ENCODE assay signal across 8 cellular contexts in the genomic region with DNA sequence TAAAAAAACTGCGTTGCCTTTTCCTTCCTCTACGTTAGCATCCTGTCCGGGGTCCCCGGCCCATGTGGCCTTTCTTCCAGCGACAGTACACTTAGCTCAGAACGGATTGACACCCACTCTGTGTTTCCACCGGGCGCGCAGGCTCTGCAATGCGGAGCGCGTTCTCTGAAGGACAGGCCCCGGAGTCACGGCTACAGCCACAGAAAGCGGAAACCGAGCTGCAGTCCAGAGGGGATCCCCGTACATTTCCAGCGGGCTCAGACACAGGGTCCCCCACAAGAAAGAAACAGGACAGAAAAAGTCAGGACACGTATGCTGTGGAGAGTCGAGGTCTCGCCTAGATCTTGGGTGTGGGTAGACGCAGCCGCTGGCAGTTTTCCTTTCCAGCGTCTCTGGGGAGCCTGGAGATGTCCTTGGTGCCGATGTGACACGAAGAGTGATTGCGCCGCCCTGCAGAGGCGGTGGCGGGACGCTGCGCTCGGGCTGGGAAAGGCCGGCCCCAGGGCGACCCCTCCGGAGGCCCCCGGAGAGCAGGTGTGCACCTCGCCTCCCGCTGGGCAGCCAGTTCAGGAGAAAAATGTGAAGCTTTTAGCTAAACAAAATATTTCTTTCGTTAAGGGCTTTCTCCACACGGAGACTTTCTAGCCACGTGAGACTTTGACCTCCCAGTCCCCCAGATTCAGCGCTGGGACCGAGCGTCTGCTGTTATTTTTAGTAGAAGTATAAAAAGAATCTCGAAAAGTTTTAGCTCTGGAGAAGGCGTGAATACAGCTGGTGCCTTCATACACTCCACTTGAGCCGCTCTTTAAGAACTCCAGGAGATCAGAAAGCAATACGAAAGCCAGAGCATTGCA. TPM values are rescaled to one million over a fixed set of nuclear protein-coding genes. Genes with fewer than 3 reads are reported as not detected.
DNase-seq lines count a peak whose midpoint lies in the region; ATAC-seq and TF ChIP-seq lines count a peak whose summit lies in the region.

No MANE protein-coding gene starts in this region.

- H3K27me3 Mint-ChIP-seq in CD4-positive, CD25-positive, alpha-beta regulatory T cell: no peaks in the 10 kb centered on the region
- H3K27me3 Mint-ChIP-seq in MCF 10A (ENCODE audit: insufficient read depth, unreplicated experiment): peaks cover 15% of the 10 kb centered on the region

- H4K20me1 ChIP-seq in PC-3 (ENCODE audit: low read length): no peaks in the 10 kb centered on the region

- H3K9me3 ChIP-seq in CD4-positive, CD25-positive, alpha-beta regulatory T cell (ENCODE audit: control insufficient read depth in 2 of 2, low read length in 2 of 2): no peaks in the 10 kb centered on the region
- H3K9me3 ChIP-seq in NT2/D1 (ENCODE audit: insufficient read depth, low read length) (no peaks in the 10 kb centered on the region), PC-3 (ENCODE audit: low read length) (no peaks in the 10 kb centered on the region)

- no peak overlapping the region for H2AFZ ChIP-seq in PC-3 (ENCODE audit: low read length)

- peaks cover 25% of the 10 kb centered on the region for H3K36me3 Mint-ChIP-seq in CD4-positive, CD25-positive, alpha-beta regulatory T cell
- peaks cover 5% of the 10 kb centered on the region for H3K36me3 Mint-ChIP-seq in MCF 10A (ENCODE audit: insufficient read depth, unreplicated experiment)

- H3K9ac ChIP-seq in NT2/D1 (ENCODE audit: insufficient read length, low read depth) (peak overlapping the region; percentile 84), PC-3 (ENCODE audit: low read length) (no peak overlapping the region)

- peaks cover 26% of the 10 kb centered on the region for H3K4me1 ChIP-seq in CD4-positive, CD25-positive, alpha-beta regulatory T cell (ENCODE audit: control insufficient read depth, insufficient read depth, low read length, poor library complexity, severe bottlenecking)
- H3K4me1 ChIP-seq in NT2/D1 (ENCODE audit: insufficient read depth, insufficient read length) (no peaks in the 10 kb centered on the region), PC-3 (ENCODE audit: insufficient read depth, low read length) (peaks cover 21% of the 10 kb centered on the region; the same call in 1 of the 2 replicates)

- BruUV-seq in MCF 10A (replicated peaks; lab: Mats Ljungman, UMichigan): no TSS peak
- no TSS peak for BruUV-seq in PC-3 (replicated peaks; lab: Mats Ljungman, UMichigan)

- DNase-seq in CD4-positive, CD25-positive, alpha-beta regulatory T cell: peak in 2 of 3 donors; percentile 26 to 38
- DNase-seq in GM20000 (ENCODE audit: low spot score): peak; percentile 83
- DNase-seq in NT2/D1 (ENCODE audit: low read depth, low spot score): no peak
- DNase-seq in MCF 10A (ENCODE audit: unreplicated experiment): no peak
- DNase-seq in stimulated activated CD8-positive, alpha-beta memory T cell treated with anti-CD3 and anti-CD28 coated beads, Interleukin-12 subunit alpha, Interleukin-12 subunit beta, amount 100 ng/mL, for 1 hour (ENCODE audit: low read depth): peak; percentile 4
- DNase-seq in UCSD-AML1 (lab: John Stamatoyannopoulos, UW; ENCODE audit: unreplicated experiment): no peak
- no peak for DNase-seq in PC-3

- CTCF ChIA-PET in MCF 10A (lab: Yijun Ruan, JAX) (interaction anchor here (0.6 to 1.1 kb wide), 5 partner anchors 17 to 494 kb away, joined by 3 read pairs; no protein-coding TSS in a partner anchor), PC-3 (lab: Charles Lee) (interaction anchor here (1.6 kb wide), 1 partner anchor 56 kb away, joined by 14 read pairs; no protein-coding TSS in a partner anchor)

- H3F3A ChIP-seq in PC-3 (ENCODE audit: low read length, unreplicated experiment): no peaks in the 10 kb centered on the region

- POLR2A ChIA-PET in MCF 10A (lab: Yijun Ruan, JAX): interaction anchor here (0.7 kb wide), 1 partner anchor 57 kb away, joined by 3 read pairs; no protein-coding TSS in a partner anchor
- POLR2A ChIA-PET in PC-3 (lab: Charles Lee; ENCODE audit: unreplicated experiment): no interaction called here

- peak; percentile 15 for TF ChIP-seq CTCF in GM20000 (IDR thresholded peaks at IDR 0.05; ENCODE audit: extremely low read depth, missing control alignments)
- no peak for TF ChIP-seq CTCF in MCF 10A (IDR thresholded peaks at IDR 0.05; ENCODE audit: unreplicated experiment)
- TF ChIP-seq CTCF in PC-3 (conservative IDR thresholded peaks at IDR 0.05; ENCODE audit: low read depth, low read length): no peak

- no peak overlapping the region for H3K4me2 ChIP-seq in PC-3 (ENCODE audit: low read length)

- peak; percentile 13 to 26 for ATAC-seq in CD4-positive, CD25-positive, alpha-beta regulatory T cell (ENCODE audit: low read depth in 2 of 2)
- no peak for ATAC-seq in PC-3

- no peaks in the 10 kb centered on the region for H3K9me2 ChIP-seq in PC-3 (replicated peaks; ENCODE audit: low read length)

- H3K27ac ChIP-seq in CD4-positive, CD25-positive, alpha-beta regulatory T cell (ENCODE audit: insufficient read depth, low read length, poor library complexity, severe bottlenecking): no peak overlapping the region
- H3K27ac ChIP-seq in layer of hippocampus (ENCODE audit: low read depth, low read length) (peak overlapping the region; percentile 77), PC-3 (ENCODE audit: low read length) (no peak overlapping the region)

- H3K9me3 Mint-ChIP-seq in CD4-positive, CD25-positive, alpha-beta regulatory T cell: no peaks in the 10 kb centered on the region
- no peaks in the 10 kb centered on the region for H3K9me3 Mint-ChIP-seq in MCF 10A (ENCODE audit: unreplicated experiment)

- H3K27ac Mint-ChIP-seq in CD4-positive, CD25-positive, alpha-beta regulatory T cell: peak overlapping the region; percentile 76 to 85 (median 79)
- no peak overlapping the region for H3K27ac Mint-ChIP-seq in MCF 10A (ENCODE audit: low read depth, unreplicated experiment)

- peaks cover 16% of the 10 kb centered on the region for H3K36me3 ChIP-seq in CD4-positive, CD25-positive, alpha-beta regulatory T cell (ENCODE audit: control insufficient read depth, insufficient read depth, low read length)
- H3K36me3 ChIP-seq in NT2/D1 (ENCODE audit: insufficient read depth, insufficient read length, low read length): peaks cover 8% of the 10 kb centered on the region
- no peaks in the 10 kb centered on the region for H3K36me3 ChIP-seq in PC-3 (ENCODE audit: low read depth, low read length)

- H3K4me3 Mint-ChIP-seq in CD4-positive, CD25-positive, alpha-beta regulatory T cell: peak overlapping the region; percentile 77 to 91 (median 84)
- H3K4me3 Mint-ChIP-seq in MCF 10A (ENCODE audit: unreplicated experiment): peak overlapping the region; percentile 50

- peaks cover 14 to 38% (median 18%) of the 10 kb centered on the region in 4 donors for H3K4me1 Mint-ChIP-seq in CD4-positive, CD25-positive, alpha-beta regulatory T cell
- peaks cover 6% of the 10 kb centered on the region for H3K4me1 Mint-ChIP-seq in MCF 10A (ENCODE audit: insufficient read depth, unreplicated experiment)

- H3K27me3 ChIP-seq in CD4-positive, CD25-positive, alpha-beta regulatory T cell (ENCODE audit: control insufficient read depth, insufficient read depth, low read length): no peaks in the 10 kb centered on the region
- H3K27me3 ChIP-seq in NT2/D1 (ENCODE audit: insufficient read depth, insufficient read length) (peaks cover 9% of the 10 kb centered on the region), layer of hippocampus (ENCODE audit: control insufficient read depth, insufficient read depth, low read length) (no peaks in the 10 kb centered on the region), PC-3 (ENCODE audit: low read length) (no peaks in the 10 kb centered on the region)

- H3K79me2 ChIP-seq in PC-3 (ENCODE audit: low read length): no peaks in the 10 kb centered on the region

- H3K4me3 ChIP-seq in CD4-positive, CD25-positive, alpha-beta regulatory T cell (ENCODE audit: low read depth, low read length): peak overlapping the region; percentile 68
- H3K4me3 ChIP-seq in NT2/D1 (ENCODE audit: insufficient read length, low read depth) (peak overlapping the region; percentile 59), PC-3 (ENCODE audit: low read length) (no peak overlapping the region)

- intact Hi-C loops in MCF 10A (cut with micrococcal nuclease): no loop called here
- intact Hi-C loops in PC-3 (cut with micrococcal nuclease): loop anchor here (2.0 to 5.0 kb wide), 2 partner anchors 56 to 459 kb away; no protein-coding TSS in a partner anchor

RNA-seq across cellular contexts. Expression of a gene that starts 1.3 kb away (rescaled TPM):
- 3.0 TPM for total RNA-seq in CD4-positive, CD25-positive, alpha-beta regulatory T cell
- polyA plus RNA-seq in CD4-positive, CD25-positive, alpha-beta regulatory T cell: 1 to 10 TPM; 3.9 to 7.9 (median 5.5) TPM
- 0.29 and 0.61 TPM in 2 replicates for total RNA-seq in MCF 10A (2022)
- 0.86 and 3.1 TPM in 2 replicates for total RNA-seq in PC-3 (2014; rRNA removed)

Comparison
In these comparisons a context has a peak if more than half of its experiments do, and no peak if none do; other contexts are left out.
1. DNase-seq: peak in CD4-positive, CD25-positive, alpha-beta regulatory T cell (2 of 3), GM20000 (single experiment) and stimulated activated CD8-positive, alpha-beta memory T cell treated with anti-CD3 and anti-CD28 coated beads, Interleukin-12 subunit alpha, Interleukin-12 subunit beta, amount 100 ng/mL, for 1 hour (single experiment); none in NT2/D1 (single experiment), MCF 10A (single experiment), UCSD-AML1 (single experiment) and PC-3 (single experiment).